ENCODE assay signal across 27 cellular contexts in the genomic region with DNA sequence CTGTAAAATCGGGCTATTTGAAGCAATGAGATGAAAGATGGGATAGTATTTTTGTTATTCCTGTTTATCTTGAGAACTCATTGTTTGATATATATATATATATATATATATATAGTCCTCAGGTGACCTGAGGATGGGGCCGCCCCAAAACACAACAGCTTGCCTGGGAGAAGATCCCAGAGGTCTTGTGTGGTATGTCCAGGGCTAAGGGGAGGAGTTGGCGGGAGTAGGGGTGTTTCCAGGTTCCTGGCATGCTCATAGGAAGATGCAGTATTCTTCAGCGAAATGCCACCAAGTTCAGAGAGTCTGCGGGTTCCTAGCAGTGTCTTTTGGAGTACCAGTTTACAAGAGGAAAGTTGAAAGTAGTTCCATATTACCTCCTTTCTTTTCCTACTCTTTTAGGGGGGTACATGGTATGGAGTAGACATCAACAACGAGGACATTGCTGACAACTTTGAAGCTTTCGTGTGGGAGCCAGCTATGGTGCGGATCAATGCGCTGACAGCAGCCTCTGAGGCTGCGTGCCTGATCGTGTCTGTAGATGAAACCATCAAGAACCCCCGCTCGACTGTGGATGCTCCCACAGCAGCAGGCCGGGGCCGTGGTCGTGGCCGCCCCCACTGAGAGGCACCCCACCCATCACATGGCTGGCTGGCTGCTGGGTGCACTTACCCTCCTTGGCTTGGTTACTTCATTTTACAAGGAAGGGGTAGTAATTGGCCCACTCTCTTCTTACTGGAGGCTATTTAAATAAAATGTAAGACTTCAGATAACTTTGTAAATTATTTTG. TPM values are rescaled to one million over a fixed set of nuclear protein-coding genes. Genes with fewer than 3 reads are reported as not detected.
"Had no signal": no experiment of that assay in that cellular context is flagged by ENCODE, and none has a peak within 500 bp of the region (broad histone marks: within the 10 kb centered on the region; RNA-seq: fewer than 3 reads in every experiment).

No MANE protein-coding gene starts in this region.

- H3K4me3 ChIP-seq: esophagus muscularis mucosa, heart right ventricle, left lung, lower lobe of right lung, ovary, prostate gland, sigmoid colon, upper lobe of left lung had no signal

- H3K27ac ChIP-seq: esophagus muscularis mucosa, foreskin keratinocyte, heart right ventricle, left lung, lower lobe of right lung, neutrophil, ovary, sigmoid colon, upper lobe of left lung had no signal

- H3K27me3 ChIP-seq: esophagus muscularis mucosa, foreskin keratinocyte, heart right ventricle, left lung, neutrophil, ovary, sigmoid colon, upper lobe of left lung had no signal

- H3K4me1 ChIP-seq: esophagus muscularis mucosa, left lung, lower lobe of right lung, upper lobe of left lung had no signal

- ATAC-seq: foreskin keratinocyte; heart right ventricle; left lung; lower lobe of right lung; natural killer cell treated with Interleukin-12 subunit alpha and Interleukin-12 subunit beta and Interleukin-15 and Interleukin-18, amount 100 ng/mL, for 72 hours; stimulated activated effector memory CD8-positive, alpha-beta T cell treated with anti-CD3 and anti-CD28 coated beads, Interleukin-12 subunit alpha, Interleukin-12 subunit beta, amount 100 ng/mL, for 72 hours; stimulated activated naive CD8-positive, alpha-beta T cell treated with anti-CD3 and anti-CD28 coated beads, Interleukin-15, amount 100 ng/mL, for 72 hours had no signal

- H3K36me3 ChIP-seq: ovary had no signal

- FAIRE-seq: small intestine had no signal

- H3K9me3 ChIP-seq: esophagus muscularis mucosa, heart right ventricle, left lung, lower lobe of right lung, neutrophil, ovary, prostate gland, sigmoid colon, upper lobe of left lung had no signal

- DNase-seq: activated CD4-positive, alpha-beta T cell treated with anti-CD3 and anti-CD28 coated beads for 48 hours; activated CD4-positive, alpha-beta T cell treated with anti-CD3 and anti-CD28 coated beads, Interleukin-2, amount 50 U/mL, for 48 hours; activated CD8-positive, alpha-beta memory T cell treated with anti-CD3 and anti-CD28 coated beads for 24 hours; activated naive CD4-positive, alpha-beta T cell treated with Interleukin-2 at 50 U/mL for 16 hours; anterior cingulate cortex; foreskin keratinocyte; heart right ventricle; left lung; lower lobe of right lung; mesenchymal stem cell; ovary; retina; sigmoid colon; small intestine; stimulated activated CD4-positive, alpha-beta T cell treated with anti-CD3 and anti-CD28 coated beads, Interleukin-4, amount 100 ng/mL, for 24 hours; stimulated activated naive CD8-positive, alpha-beta T cell treated with anti-CD3 and anti-CD28 coated beads, Interleukin-15, amount 100 ng/mL, for 72 hours; substantia nigra; T-helper 1 cell had no signal

RNA-seq across cellular contexts. Expression of a gene that starts 40.9 kb away (rescaled TPM):
- total RNA-seq: bronchial epithelial cell; foreskin keratinocyte; glomerular endothelial cell; left lung; lower lobe of right lung; myocyte; natural killer cell treated with Interleukin-12 subunit alpha and Interleukin-12 subunit beta and Interleukin-15 and Interleukin-18, amount 100 ng/mL, for 72 hours had no signal
- polyA plus RNA-seq: foreskin keratinocyte, heart right ventricle had no signal
